ENCODE assay signal across 1 cellular context in the genomic region with DNA sequence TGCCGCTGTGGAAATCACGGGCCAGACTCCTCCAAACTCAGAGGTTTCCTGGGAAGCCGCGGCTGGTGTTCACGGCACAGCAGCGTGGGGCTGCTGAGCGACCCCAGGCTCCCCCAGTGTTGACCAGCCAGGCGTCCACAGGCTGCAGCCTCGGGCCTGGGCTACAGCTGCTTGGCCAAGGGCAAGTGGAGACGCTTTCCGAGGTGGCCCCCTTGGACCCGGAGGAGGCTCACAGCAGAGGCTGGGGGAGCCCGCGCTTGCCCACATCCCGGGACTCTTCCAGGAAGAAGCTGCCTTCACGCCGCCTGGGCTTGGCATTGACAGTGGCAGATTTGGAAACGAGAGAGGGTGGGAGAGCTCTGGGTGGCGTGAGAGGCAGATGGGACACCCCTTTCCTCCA.
TF ChIP-seq lines count a peak whose summit lies in the region.

No MANE protein-coding gene starts in this region.

TF ChIP-seq in GM23338, 12 proteins besides CTCF, POLR2A, EP300 and RAD21 (continued from another document):
- TF ChIP-seq, protein P1, sequence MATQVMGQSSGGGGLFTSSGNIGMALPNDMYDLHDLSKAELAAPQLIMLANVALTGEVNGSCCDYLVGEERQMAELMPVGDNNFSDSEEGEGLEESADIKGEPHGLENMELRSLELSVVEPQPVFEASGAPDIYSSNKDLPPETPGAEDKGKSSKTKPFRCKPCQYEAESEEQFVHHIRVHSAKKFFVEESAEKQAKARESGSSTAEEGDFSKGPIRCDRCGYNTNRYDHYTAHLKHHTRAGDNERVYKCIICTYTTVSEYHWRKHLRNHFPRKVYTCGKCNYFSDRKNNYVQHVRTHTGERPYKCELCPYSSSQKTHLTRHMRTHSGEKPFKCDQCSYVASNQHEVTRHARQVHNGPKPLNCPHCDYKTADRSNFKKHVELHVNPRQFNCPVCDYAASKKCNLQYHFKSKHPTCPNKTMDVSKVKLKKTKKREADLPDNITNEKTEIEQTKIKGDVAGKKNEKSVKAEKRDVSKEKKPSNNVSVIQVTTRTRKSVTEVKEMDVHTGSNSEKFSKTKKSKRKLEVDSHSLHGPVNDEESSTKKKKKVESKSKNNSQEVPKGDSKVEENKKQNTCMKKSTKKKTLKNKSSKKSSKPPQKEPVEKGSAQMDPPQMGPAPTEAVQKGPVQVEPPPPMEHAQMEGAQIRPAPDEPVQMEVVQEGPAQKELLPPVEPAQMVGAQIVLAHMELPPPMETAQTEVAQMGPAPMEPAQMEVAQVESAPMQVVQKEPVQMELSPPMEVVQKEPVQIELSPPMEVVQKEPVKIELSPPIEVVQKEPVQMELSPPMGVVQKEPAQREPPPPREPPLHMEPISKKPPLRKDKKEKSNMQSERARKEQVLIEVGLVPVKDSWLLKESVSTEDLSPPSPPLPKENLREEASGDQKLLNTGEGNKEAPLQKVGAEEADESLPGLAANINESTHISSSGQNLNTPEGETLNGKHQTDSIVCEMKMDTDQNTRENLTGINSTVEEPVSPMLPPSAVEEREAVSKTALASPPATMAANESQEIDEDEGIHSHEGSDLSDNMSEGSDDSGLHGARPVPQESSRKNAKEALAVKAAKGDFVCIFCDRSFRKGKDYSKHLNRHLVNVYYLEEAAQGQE (IDR thresholded peaks at IDR 0.05; ENCODE audit: unreplicated experiment), result no peak
TF ChIP-seq in GM23338: peak in this region for 0.
